ENCODE assay signal across 8 cellular contexts in the genomic region with DNA sequence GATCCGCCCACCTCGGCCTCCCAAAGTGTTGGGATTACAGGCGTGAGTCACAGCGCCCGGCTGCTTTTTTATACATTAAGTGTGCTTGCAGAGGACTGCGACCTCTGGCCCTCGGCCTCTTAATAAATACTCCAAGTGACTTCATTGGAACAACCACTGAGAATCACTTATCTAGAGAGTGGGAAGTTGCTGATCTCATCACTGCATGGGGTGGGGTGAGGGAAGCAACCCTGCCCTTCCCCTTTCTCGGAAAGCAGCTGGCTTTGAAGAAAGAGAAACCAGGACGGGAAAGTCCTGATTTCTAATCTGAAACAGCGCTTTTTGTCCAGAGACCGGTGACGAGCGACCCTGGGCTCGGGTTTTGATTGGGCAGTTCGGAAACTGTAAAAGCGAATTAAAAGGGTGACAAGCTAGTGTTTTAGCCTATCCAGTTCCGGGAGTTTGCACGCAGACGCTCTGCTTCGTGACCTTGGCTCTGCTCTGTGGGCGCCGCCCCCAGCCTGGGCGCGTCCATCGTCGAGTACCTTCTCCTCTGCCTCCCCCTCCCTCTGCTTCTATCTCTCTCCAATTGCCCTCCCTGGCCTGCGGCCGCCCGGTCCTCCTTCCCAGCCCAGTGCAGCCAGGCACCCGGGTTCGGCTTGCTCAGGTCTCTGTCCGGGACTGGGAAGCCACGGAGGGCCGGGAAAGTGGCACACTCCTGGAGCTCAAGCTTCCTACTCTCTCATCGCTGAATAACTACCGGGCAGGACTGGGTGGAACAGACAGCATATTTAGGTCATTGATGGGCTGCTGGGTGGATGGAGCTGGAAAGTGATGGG. TPM values are rescaled to one million over a fixed set of nuclear protein-coding genes. Genes with fewer than 3 reads are reported as not detected.
DNase-seq lines count a peak whose midpoint lies in the region; ATAC-seq and TF ChIP-seq lines count a peak whose summit lies in the region.

No MANE protein-coding gene starts in this region.

- ATAC-seq in GM19035 (IDR thresholded peaks at IDR 0.05; ENCODE audit: unreplicated experiment), result peak; percentile 81
- ATAC-seq in HG03354 (IDR thresholded peaks at IDR 0.05; ENCODE audit: poor library complexity, severe bottlenecking, unreplicated experiment), result peak; percentile 73
- ATAC-seq in activated CD4-positive, CD25-positive, alpha-beta regulatory T cell treated with anti-CD3 and anti-CD28 coated beads, Interleukin-2, amount 50 U/mL, for 24 hours, result peak; percentile 80 to 82

- H3K27ac ChIP-seq in spleen, result peak overlapping the region; percentile 95 to 100 (median 98)

- H3K4me3 ChIP-seq in AG10803 (ENCODE audit: low read length) (peak overlapping the region; percentile 93), spleen (peak overlapping the region; percentile 56 to 79 (median 66))

- intact Hi-C loops in spleen (cut with DNase I; ENCODE audit: low total_unique reads), result no loop called here

- no peaks in the 10 kb centered on the region for H3K9me3 ChIP-seq in spleen

- DNase-seq in AG10803 (ENCODE audit: low read depth) (peak; percentile 97), NCI-H446 (lab: John Stamatoyannopoulos, UW) (peak; percentile 85 to 95), cerebellar cortex (ENCODE audit: low spot score) (peak; percentile 99), iris pigment epithelial cell (ENCODE audit: low read depth) (peak; percentile 99), spleen (peak; percentile 98)

- no peaks in the 10 kb centered on the region for H3K27me3 ChIP-seq in spleen (replicated peaks in 1 of 7)

- peaks cover 61 to 91% (median 77%) of the 10 kb centered on the region in 6 donors for H3K4me1 ChIP-seq in spleen

- TF ChIP-seq POLR2A in spleen (IDR thresholded peaks at IDR 0.05), result peak; percentile 91 to 98 (median 91)

- TF ChIP-seq CTCF in AG10803 (conservative IDR thresholded peaks at IDR 0.05; ENCODE audit: low read length) (no peak), spleen (IDR thresholded peaks at IDR 0.05 in 8 of 11, conservative IDR thresholded peaks at IDR 0.05 in 3 of 11) (peak in 3 of 11 experiments; percentile 4 to 11 (median 11))

- 0 to 1% (median 1%) methylated on average over 27 to 36 of the region's 36 CpGs for WGBS in spleen, 5 donors

- H3K36me3 ChIP-seq in spleen, result peaks cover 0 to 15% (median 4%) of the 10 kb centered on the region in 6 donors

RNA-seq across cellular contexts. Expression of a gene that starts 7.5 kb away (rescaled TPM):
- total RNA-seq in spleen, result 10 to 100 TPM; 24.7 to 54.9 (median 46.9) TPM
- polyA plus RNA-seq in spleen, result 10 to 100 TPM; 16.4 to 44.5 (median 22.3) TPM

RNA-seq across cellular contexts. Expression of a gene that starts 17.5 kb away (rescaled TPM):
- over 10,000 TPM in 1 of 7 donors, 1,000 to 10,000 TPM in 6; 5,238 to 10,333 (median 6,268) TPM for total RNA-seq in spleen
- polyA plus RNA-seq in spleen, result 1,000 to 10,000 TPM; 3,969 to 5,676 (median 5,369) TPM

RNA-seq across cellular contexts. Expression of a gene that starts 17.7 kb away (rescaled TPM):
- total RNA-seq in spleen, result 10 to 100 TPM; 17.0 to 36.9 (median 28.3) TPM
- polyA plus RNA-seq in spleen, result 10 to 100 TPM; 26.0 to 64.2 (median 35.6) TPM

Comparison
In these comparisons a context has a peak if more than half of its experiments do, and no peak if none do; other contexts are left out.
1. Peak in every context shown above with its lines: DNase-seq, ATAC-seq, H3K4me3 ChIP-seq and H3K27ac ChIP-seq.